Comparison of ENCODE assay signal across 1 cellular context in genomic region chr16:27906883-27907282, GRCh38.
TF ChIP-seq lines count a peak whose summit lies in the region.

No MANE protein-coding gene starts in this region.

TF ChIP-seq in WTC11, 78 proteins besides CTCF, POLR2A, EP300 and RAD21 (continued from another document):
- TF ChIP-seq ZBTB43 (CRISPR knock-in tag; IDR thresholded peaks at IDR 0.05) (no peak), USF2 (CRISPR knock-in tag; IDR thresholded peaks at IDR 0.05) (peak; percentile 81), NFE2L1 (CRISPR knock-in tag; IDR thresholded peaks at IDR 0.05) (no peak), PRRX2 (CRISPR knock-in tag; IDR thresholded peaks at IDR 0.05) (no peak), ZNF219 (CRISPR knock-in tag; IDR thresholded peaks at IDR 0.05; ENCODE audit: borderline replicate concordance) (no peak), STAT6 (CRISPR knock-in tag; conservative IDR thresholded peaks at IDR 0.05; ENCODE audit: low read depth) (no peak), TP53 (CRISPR knock-in tag; IDR thresholded peaks at IDR 0.05) (no peak), ZSCAN18 (CRISPR knock-in tag; IDR thresholded peaks at IDR 0.05) (no peak), IRF2 (CRISPR knock-in tag; IDR thresholded peaks at IDR 0.05; ENCODE audit: borderline replicate concordance, low read depth) (no peak)
- TF ChIP-seq, protein P1, sequence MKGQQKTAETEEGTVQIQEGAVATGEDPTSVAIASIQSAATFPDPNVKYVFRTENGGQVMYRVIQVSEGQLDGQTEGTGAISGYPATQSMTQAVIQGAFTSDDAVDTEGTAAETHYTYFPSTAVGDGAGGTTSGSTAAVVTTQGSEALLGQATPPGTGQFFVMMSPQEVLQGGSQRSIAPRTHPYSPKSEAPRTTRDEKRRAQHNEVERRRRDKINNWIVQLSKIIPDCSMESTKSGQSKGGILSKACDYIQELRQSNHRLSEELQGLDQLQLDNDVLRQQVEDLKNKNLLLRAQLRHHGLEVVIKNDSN (CRISPR knock-in tag; IDR thresholded peaks at IDR 0.05) = peak; percentile 70
